ENCODE assay signal across 23 cellular contexts in the genomic region with DNA sequence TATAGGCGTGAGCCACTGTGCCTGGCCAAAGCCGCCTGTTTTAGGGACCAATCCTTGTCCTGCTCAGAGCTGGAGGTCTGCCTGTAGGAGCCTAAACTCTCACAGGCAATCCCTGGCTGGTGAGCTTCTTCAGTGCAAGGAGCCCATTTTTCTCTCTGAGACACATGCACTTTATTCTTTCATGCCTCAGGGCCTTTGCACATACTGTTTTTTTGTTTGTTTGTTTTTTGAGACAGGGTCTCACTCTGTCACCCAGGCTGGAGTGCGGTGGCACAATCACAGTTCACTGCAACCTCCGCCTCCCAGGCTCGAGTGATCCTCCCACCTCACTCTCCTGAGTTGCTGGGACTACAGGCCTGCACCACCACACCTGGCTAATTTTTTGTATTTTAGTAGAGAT. TPM values are rescaled to one million over a fixed set of nuclear protein-coding genes. Genes with fewer than 3 reads are reported as not detected.
DNase-seq lines count a peak whose midpoint lies in the region; ATAC-seq and TF ChIP-seq lines count a peak whose summit lies in the region.
"Had no signal": no experiment of that assay in that cellular context is flagged by ENCODE, and none has a peak within 500 bp of the region (broad histone marks: within the 10 kb centered on the region; RNA-seq: fewer than 3 reads in every experiment).

No MANE protein-coding gene starts in this region.

- WGBS in mammary epithelial cell (ENCODE audit: low coverage, missing lambda C conversion rate): 95% methylated on average over 4 of the region's 5 CpGs

- RAD21 ChIA-PET in HCT116 (lab: Charles Lee; ENCODE audit: low non-redundant PET in 1 of 2, low total read pairs in 2 of 2, uncharacterized antibody in 2 of 2, unreplicated experiment in 2 of 2): interaction anchor here in 1 of 2 experiments (1.1 kb wide), 1 partner anchor 8 kb away, joined by 4 read pairs; no protein-coding TSS in a partner anchor

- no peaks in the 10 kb centered on the region for H3K9me3 Mint-ChIP-seq in stimulated activated effector memory CD8-positive, alpha-beta T cell treated with anti-CD3 and anti-CD28 coated beads, Interleukin-12 subunit alpha, Interleukin-12 subunit beta, amount 100 ng/mL, for 72 hours
- H3K9me3 Mint-ChIP-seq: CD4-positive, alpha-beta T cell; GM23338; H9 had no signal

- DNase-seq in HCT116 (ENCODE audit: low read depth, low spot score) (no peak), PC-9 (no peak), mammary epithelial cell (no peak), RKO (ENCODE audit: low spot score) (no peak)
- DNase-seq in stimulated activated effector memory CD8-positive, alpha-beta T cell treated with anti-CD3 and anti-CD28 coated beads, Interleukin-12 subunit alpha, Interleukin-12 subunit beta, amount 100 ng/mL, for 72 hours (ENCODE audit: low spot score in 2 of 2): no peak
- DNase-seq in stimulated activated CD4-positive, alpha-beta T cell treated with anti-CD3 and anti-CD28 coated beads, Interleukin-1b, Interleukin-23, amount 100 ng/mL, for 48 hours: no peak
- DNase-seq: AML-193; CD4-positive, alpha-beta T cell; H9; Kasumi-1; NCI-H1105 treated with DMSO at 0.1 percent for 48 hours; NCI-H146; NCI-H2029; NCI-H446; NCI-H524 treated with DMSO at 0.1 percent for 48 hours; NK-92 treated with Interleukin-12 subunit alpha and Interleukin-12 subunit beta, amount 100 ng/mL, for 24 hours; Peyer's patch had no signal

- peaks cover 42% of the 10 kb centered on the region for H3F3A ChIP-seq in PC-9 (ENCODE audit: insufficient read depth, low read depth)

- intact Hi-C loops in HCT116 (cut with micrococcal nuclease) (loop anchor here (5.0 kb wide), 1 partner anchor 34 kb away; no protein-coding TSS in a partner anchor), PC-9 (cut with micrococcal nuclease; ENCODE audit: unreplicated experiment) (loop anchor here (1.0 to 5.0 kb wide), 4 partner anchors 7 to 34 kb away; a partner anchor contains a TSS), mammary epithelial cell (cut with micrococcal nuclease) (loop anchor here (1.0 to 2.0 kb wide), 2 partner anchors 7 to 37 kb away; no protein-coding TSS in a partner anchor)

- no peaks in the 10 kb centered on the region for H3K79me2 ChIP-seq in HCT116 (ENCODE audit: insufficient read depth, low read length)
- H3K79me2 ChIP-seq in PC-9 (ENCODE audit: low read depth): no peaks in the 10 kb centered on the region
- H3K79me2 ChIP-seq in mammary epithelial cell (ENCODE audit: insufficient read depth, low read length): peaks cover 15% of the 10 kb centered on the region

- H3K9me2 ChIP-seq in HCT116 (ENCODE audit: insufficient read depth) (no peaks in the 10 kb centered on the region), PC-9 (ENCODE audit: insufficient read depth) (no peaks in the 10 kb centered on the region)

- H3K27ac Mint-ChIP-seq in stimulated activated effector memory CD8-positive, alpha-beta T cell treated with anti-CD3 and anti-CD28 coated beads, Interleukin-12 subunit alpha, Interleukin-12 subunit beta, amount 100 ng/mL, for 72 hours: no peak overlapping the region
- H3K27ac Mint-ChIP-seq: CD4-positive, alpha-beta T cell; GM23338 had no signal

- H4K20me1 ChIP-seq in HCT116 (ENCODE audit: insufficient read depth): no peaks in the 10 kb centered on the region
- H4K20me1 ChIP-seq in PC-9 (ENCODE audit: insufficient read depth): no peaks in the 10 kb centered on the region
- no peaks in the 10 kb centered on the region for H4K20me1 ChIP-seq in mammary epithelial cell (ENCODE audit: insufficient read depth, low read length)
- H4K20me1 ChIP-seq: BLaER1 treated with 17β-estradiol and CSF1 and Interleukin-3, amounts not matched to agents 10 nM and 100 nM had no signal

- H3K36me3 Mint-ChIP-seq in stimulated activated effector memory CD8-positive, alpha-beta T cell treated with anti-CD3 and anti-CD28 coated beads, Interleukin-12 subunit alpha, Interleukin-12 subunit beta, amount 100 ng/mL, for 72 hours: no peaks in the 10 kb centered on the region

- H3K4me3 Mint-ChIP-seq in stimulated activated effector memory CD8-positive, alpha-beta T cell treated with anti-CD3 and anti-CD28 coated beads, Interleukin-12 subunit alpha, Interleukin-12 subunit beta, amount 100 ng/mL, for 72 hours: no peak overlapping the region
- H3K4me3 Mint-ChIP-seq: CD4-positive, alpha-beta T cell; GM23338; H9 had no signal

- in situ Hi-C loops in mammary epithelial cell (cut with MboI; ENCODE audit: low sequenced_read_pairs in 2 of 2): no loop called here

- POLR2A ChIA-PET in HCT116 (lab: Charles Lee): no interaction called here
- POLR2A ChIA-PET in PC-9 (lab: Charles Lee; ENCODE audit: unreplicated experiment): no interaction called here

- no peaks in the 10 kb centered on the region for H3K4me1 Mint-ChIP-seq in stimulated activated effector memory CD8-positive, alpha-beta T cell treated with anti-CD3 and anti-CD28 coated beads, Interleukin-12 subunit alpha, Interleukin-12 subunit beta, amount 100 ng/mL, for 72 hours

- H3K9me3 ChIP-seq in HCT116 (ENCODE audit: control insufficient read depth in 1 of 2, insufficient read depth in 1 of 2, low read depth in 1 of 2, low read length in 2 of 2) (no peaks in the 10 kb centered on the region), PC-9 (ENCODE audit: insufficient read depth, low read depth) (no peaks in the 10 kb centered on the region), mammary epithelial cell (replicated peaks; ENCODE audit: insufficient read depth, low read length) (no peaks in the 10 kb centered on the region), mucosa of rectum (ENCODE audit: control insufficient read depth in 2 of 2, low read length in 2 of 2) (no peaks in the 10 kb centered on the region)
- H3K9me3 ChIP-seq: BLaER1 treated with 17β-estradiol and CSF1 and Interleukin-3, amounts not matched to agents 10 nM and 100 nM; Peyer's patch; SJSA1 had no signal

- no TSS peak for BruUV-seq in HCT116 (replicated peaks; lab: Mats Ljungman, UMichigan)
- TSS peak; percentile 38 for BruUV-seq in PC-9 (replicated peaks; lab: Mats Ljungman, UMichigan)
- no TSS peak for BruUV-seq in mammary epithelial cell (replicated peaks; lab: Mats Ljungman, UMichigan)

- H2AFZ ChIP-seq in HCT116 (ENCODE audit: low read depth, low read length, poor library complexity, severe bottlenecking) (no peak overlapping the region), PC-9 (no peak overlapping the region), mammary epithelial cell (ENCODE audit: low read depth, low read length) (no peak overlapping the region)
- H2AFZ ChIP-seq: GM23338 had no signal

- H3K9ac ChIP-seq in HCT116 (ENCODE audit: low read length) (peak overlapping the region; percentile 70; the same call in 1 of the 2 replicates), mammary epithelial cell (ENCODE audit: insufficient read depth, low read length) (no peak overlapping the region), mucosa of rectum (ENCODE audit: low read depth in 1 of 2, low read length in 2 of 2) (no peak overlapping the region)
- H3K9ac ChIP-seq: BLaER1 treated with 17β-estradiol and CSF1 and Interleukin-3, amounts not matched to agents 10 nM and 100 nM had no signal

- TF ChIP-seq CTCF in HCT116 (IDR thresholded peaks at IDR 0.05 in 2 of 3, conservative IDR thresholded peaks at IDR 0.05 in 1 of 3; ENCODE audit: borderline replicate concordance in 1 of 3, insufficient read depth in 1 of 3, low read depth in 2 of 3, low read length in 2 of 3): no peak
- no peak for TF ChIP-seq CTCF in PC-9 (conservative IDR thresholded peaks at IDR 0.05)
- no peak for TF ChIP-seq CTCF in mammary epithelial cell (conservative IDR thresholded peaks at IDR 0.05 in 1 of 2, IDR thresholded peaks at IDR 0.05 in 1 of 2; ENCODE audit: extremely low read depth in 1 of 2, insufficient read depth in 1 of 2, low read depth in 1 of 2, low read length in 2 of 2)

- no peak for ATAC-seq in HCT116
- no peak for ATAC-seq in stimulated activated effector memory CD8-positive, alpha-beta T cell treated with anti-CD3 and anti-CD28 coated beads, Interleukin-12 subunit alpha, Interleukin-12 subunit beta, amount 100 ng/mL, for 72 hours
- ATAC-seq: GM23338, Right ventricle myocardium inferior had no signal

- H3K4me2 ChIP-seq in HCT116 (ENCODE audit: low read length): peak overlapping the region; percentile 65
- no peak overlapping the region for H3K4me2 ChIP-seq in PC-9
- no peak overlapping the region for H3K4me2 ChIP-seq in mammary epithelial cell (ENCODE audit: insufficient read depth, low read depth, low read length)
- H3K4me2 ChIP-seq: BLaER1 treated with 17β-estradiol and CSF1 and Interleukin-3, amounts not matched to agents 10 nM and 100 nM; GM23338 had no signal

- TF ChIP-seq POLR2A in HCT116 (IDR thresholded peaks at IDR 0.05; ENCODE audit: borderline replicate concordance, extremely low read depth, insufficient read depth, insufficient read length): no peak

- peak overlapping the region; percentile 94 for H3K27ac ChIP-seq in HCT116 (ENCODE audit: low read depth, low read length)
- peak overlapping the region; percentile 95 for H3K27ac ChIP-seq in PC-9
- peak overlapping the region; percentile 63 for H3K27ac ChIP-seq in mammary epithelial cell (ENCODE audit: insufficient read depth, low read depth, low read length)
- peak overlapping the region; percentile 70 to 78 for H3K27ac ChIP-seq in mucosa of rectum (ENCODE audit: low read depth in 2 of 2, low read length in 2 of 2)
- H3K27ac ChIP-seq: BLaER1 treated with 17β-estradiol and CSF1 and Interleukin-3, amounts not matched to agents 10 nM and 100 nM; SJSA1 had no signal

- CTCF ChIA-PET in HCT116 (lab: Charles Lee) (interaction anchor here (1.1 kb wide), 1 partner anchor 21 kb away, joined by 5 read pairs; no protein-coding TSS in a partner anchor), PC-9 (lab: Charles Lee) (no interaction called here), mammary epithelial cell (lab: Charles Lee; ENCODE audit: low non-redundant PET) (no interaction called here)

- dilution Hi-C loops in mammary epithelial cell (cut with HindIII; ENCODE audit: low sequenced_read_pairs): no loop called here

- TF ChIP-seq RAD21 in HCT116 (IDR thresholded peaks at IDR 0.05; ENCODE audit: low read depth): no peak

- H3K27me3 ChIP-seq in HCT116 (ENCODE audit: insufficient read depth, low read length) (no peaks in the 10 kb centered on the region), PC-9 (ENCODE audit: insufficient read depth, low read depth) (no peaks in the 10 kb centered on the region), mammary epithelial cell (ENCODE audit: insufficient read depth, low read length) (no peaks in the 10 kb centered on the region), mucosa of rectum (ENCODE audit: control insufficient read depth in 2 of 2, insufficient read depth in 2 of 2, low read length in 2 of 2) (no peaks in the 10 kb centered on the region)
- H3K27me3 ChIP-seq: BLaER1 treated with 17β-estradiol and CSF1 and Interleukin-3, amounts not matched to agents 10 nM and 100 nM; Peyer's patch; SJSA1 had no signal

- peak overlapping the region in 1 of 2 experiments; percentile 2; a peak in 1 of 4 replicates for H3K4me3 ChIP-seq in HCT116 (replicated peaks in 1 of 2; ENCODE audit: low read depth in 1 of 2, low read length in 2 of 2)
- no peak overlapping the region for H3K4me3 ChIP-seq in PC-9
- H3K4me3 ChIP-seq in mammary epithelial cell (replicated peaks in 1 of 3; ENCODE audit: insufficient read depth in 1 of 3, low read depth in 2 of 3, low read length in 3 of 3): no peak overlapping the region
- H3K4me3 ChIP-seq in mucosa of rectum (ENCODE audit: low read length in 2 of 2): no peak overlapping the region
- H3K4me3 ChIP-seq: BLaER1 treated with 17β-estradiol and CSF1 and Interleukin-3, amounts not matched to agents 10 nM and 100 nM; GM23338; Peyer's patch; SJSA1 had no signal

- no peaks in the 10 kb centered on the region for H3K36me3 ChIP-seq in HCT116 (ENCODE audit: control insufficient read depth in 1 of 2, insufficient read depth in 2 of 2, low read length in 2 of 2)
- H3K36me3 ChIP-seq in PC-9 (ENCODE audit: low read depth): no peaks in the 10 kb centered on the region
- peaks cover 14% of the 10 kb centered on the region for H3K36me3 ChIP-seq in mammary epithelial cell (ENCODE audit: insufficient read depth, low read length)
- no peaks in the 10 kb centered on the region for H3K36me3 ChIP-seq in mucosa of rectum (ENCODE audit: control insufficient read depth in 2 of 2, insufficient read depth in 2 of 2, low read length in 2 of 2)
- H3K36me3 ChIP-seq: BLaER1 treated with 17β-estradiol and CSF1 and Interleukin-3, amounts not matched to agents 10 nM and 100 nM; Peyer's patch; SJSA1 had no signal

- H3K4me1 ChIP-seq in HCT116 (ENCODE audit: control insufficient read depth in 1 of 2, insufficient read depth in 2 of 2, low read length in 2 of 2) (peaks cover 34 to 45% of the 10 kb centered on the region in 2 experiments), PC-9 (replicated peaks; ENCODE audit: insufficient read depth) (peaks cover 35% of the 10 kb centered on the region), mammary epithelial cell (ENCODE audit: insufficient read depth, low read length) (peaks cover 23% of the 10 kb centered on the region), mucosa of rectum (ENCODE audit: control insufficient read depth in 2 of 2, insufficient read depth in 2 of 2, low read length in 2 of 2) (peaks cover 0 to 19% of the 10 kb centered on the region in 2 donors)

RNA-seq across cellular contexts. Expression of a gene that starts 21.6 kb away (rescaled TPM):
- total RNA-seq in HCT116 (2021; ENCODE audit: unreplicated experiment) (29.4 TPM), PC-9 (2021) (46.5 and 48.6 TPM in 2 replicates), mammary epithelial cell (10 to 100 TPM; 57.2 to 90.0 TPM)
- 36.5 and 44.2 TPM in 2 replicates for polyA plus RNA-seq in HCT116 (2012)
- polyA plus RNA-seq in mammary epithelial cell: 55.6 TPM
- 23.6 TPM for polyA minus RNA-seq in mammary epithelial cell

RNA-seq across cellular contexts. Expression of a gene that starts 22.8 kb away (rescaled TPM):
- 28.6 TPM for total RNA-seq in HCT116 (2021; ENCODE audit: unreplicated experiment)
- 65.7 and 68.1 TPM in 2 replicates for polyA plus RNA-seq in HCT116 (2012)
- total RNA-seq in PC-9 (2021): 41.9 and 56.6 TPM in 2 replicates
- 10 to 100 TPM in 1 of 2 donors, 1 to 10 TPM in 1; 2.8 to 91.5 TPM for total RNA-seq in mammary epithelial cell
- polyA plus RNA-seq in mammary epithelial cell: 371 TPM
- polyA minus RNA-seq in mammary epithelial cell: 543 TPM
- total RNA-seq: SJSA1 had no signal

RNA-seq across cellular contexts. Expression of a gene that starts 49.5 kb away (rescaled TPM):
- total RNA-seq in HCT116 (2021; ENCODE audit: unreplicated experiment) (387 TPM), PC-9 (2021) (210 and 251 TPM in 2 replicates), mammary epithelial cell (100 to 1,000 TPM; 181 to 238 TPM)
- polyA plus RNA-seq in HCT116 (2012): 439 and 445 TPM in 2 replicates
- polyA plus RNA-seq in mammary epithelial cell: 320 TPM
- polyA minus RNA-seq in mammary epithelial cell: 162 TPM

RNA-seq across cellular contexts. Expression of a gene that starts 59.3 kb away (rescaled TPM):
- total RNA-seq in HCT116 (2021; ENCODE audit: unreplicated experiment) (not detected), PC-9 (2021) (not detected in 2 replicates), mammary epithelial cell (under 1 TPM in 1 of 2 donors, not detected in 1; 0.49 TPM)
- not detected in 2 replicates for polyA plus RNA-seq in HCT116 (2012)
- polyA plus RNA-seq in mammary epithelial cell: 0.28 TPM
- polyA minus RNA-seq in mammary epithelial cell: not detected
- total RNA-seq: CD4-positive, alpha-beta T cell; HT-29; Peyer's patch; SJSA1 had no signal
